Comparison of ENCODE assay signal across 25 cellular contexts in genomic region chr6:4189249-4189648, GRCh38.
"Had no signal": no experiment of that assay in that cellular context is flagged by ENCODE, and none has a peak within 500 bp of the region (broad histone marks: within the 10 kb centered on the region; RNA-seq: fewer than 3 reads in every experiment).

No MANE protein-coding gene starts in this region.

- H3K4me3 ChIP-seq: neural progenitor cell, ovary, psoas muscle, right lobe of liver, sigmoid colon, stomach, tibial artery, transverse colon, upper lobe of right lung, uterus had no signal

- H3K9me3 ChIP-seq: ovary, psoas muscle, right lobe of liver, sigmoid colon, stomach, tibial artery, transverse colon, upper lobe of right lung, uterus had no signal

- ATAC-seq: naive thymus-derived CD8-positive, alpha-beta T cell; natural killer cell treated with Interleukin-12 subunit alpha and Interleukin-12 subunit beta and Interleukin-15 and Interleukin-18, amount 100 ng/mL, for 72 hours; psoas muscle; right cardiac atrium; right lobe of liver; stimulated activated effector memory CD8-positive, alpha-beta T cell treated with anti-CD3 and anti-CD28 coated beads, Interleukin-12 subunit alpha, Interleukin-12 subunit beta, amount 100 ng/mL, for 72 hours; stimulated activated naive B cell treated with anti-CD40 and anti-IgM and Interleukin-4, amounts not matched to agents 10 μg/mL and 1 μg/mL and 100 μg/mL, for 72 hours; upper lobe of right lung had no signal

- H3K27ac ChIP-seq: neural progenitor cell, ovary, parathyroid adenoma, psoas muscle, right lobe of liver, sigmoid colon, stomach, tibial artery, transverse colon, upper lobe of right lung, uterus had no signal

- H3K27me3 ChIP-seq: neural progenitor cell, ovary, right lobe of liver, sigmoid colon, stomach, tibial artery, transverse colon, upper lobe of right lung, uterus had no signal

- DNase-seq: naive thymus-derived CD8-positive, alpha-beta T cell; nephron progenitor cell; occipital lobe; ovary; posterior cingulate gyrus; psoas muscle; right cardiac atrium; right lobe of liver; sigmoid colon; small intestine; stimulated activated CD4-positive, alpha-beta T cell treated with anti-CD3 and anti-CD28 coated beads, Interleukin-15, amount 100 ng/mL, for 24 hours; stimulated activated CD4-positive, alpha-beta T cell treated with anti-CD3 and anti-CD28 coated beads, Interleukin-2, amount 100 ng/mL, for 24 hours; stimulated activated CD4-positive, alpha-beta T cell treated with anti-CD3 and anti-CD28 coated beads, Interleukin-2, amount 100 ng/mL, for 48 hours; stimulated activated CD4-positive, alpha-beta T cell treated with anti-CD3 and anti-CD28 coated beads, Interleukin-4, amount 100 ng/mL, for 24 hours; stimulated activated naive B cell treated with anti-CD40 and anti-IgM and Interleukin-4, amounts not matched to agents 10 μg/mL and 1 μg/mL and 100 μg/mL, for 72 hours; stimulated activated naive CD4-positive, alpha-beta T cell treated with Interleukin-2 at 50 U/mL for 16 hours; stomach; tibial artery; transverse colon; upper lobe of right lung; uterus had no signal

- H3K4me1 ChIP-seq: neural progenitor cell, parathyroid adenoma, psoas muscle, right lobe of liver, sigmoid colon, stomach, tibial artery, transverse colon, upper lobe of right lung, uterus had no signal

- H3K36me3 ChIP-seq: neural progenitor cell, ovary, right lobe of liver, sigmoid colon, stomach, tibial artery, transverse colon, upper lobe of right lung, uterus had no signal
